ENCODE assay signal across 8 cellular contexts in genomic region chr4:169271692-169272007, GRCh38. TPM values are rescaled to one million over a fixed set of nuclear protein-coding genes. Genes with fewer than 3 reads are reported as not detected.
DNase-seq lines count a peak whose midpoint lies in the region; ATAC-seq, FAIRE-seq and TF ChIP-seq lines count a peak whose summit lies in the region.

No MANE protein-coding gene starts in this region.

- H3K27ac Mint-ChIP-seq in T-helper 2 cell treated with Interferon-gamma antibody and Interleukin-4, amounts not matched to agents 5 μg/mL and 100 μg/mL, for 36 hours: no peak overlapping the region
- H3K27ac Mint-ChIP-seq in activated T-helper 2 cell treated with anti-CD3 and anti-CD28 coated beads, Interferon-gamma antibody, Interleukin-2, Interleukin-4, amounts not matched to agents 10 μg/mL and 5 μg/mL and 100 μg/mL, durations not matched to agents 14 hours and 24 hours and 36 hours: no peak overlapping the region

- FAIRE-seq in kidney (lab: Jason Lieb, UNC): no peak

- H3K4me1 Mint-ChIP-seq in T-helper 2 cell treated with Interferon-gamma antibody and Interleukin-4, amounts not matched to agents 5 μg/mL and 100 μg/mL, for 36 hours (ENCODE audit: low read depth): peaks cover 16% of the 10 kb centered on the region
- H3K4me1 Mint-ChIP-seq in activated T-helper 2 cell treated with anti-CD3 and anti-CD28 coated beads, Interferon-gamma antibody, Interleukin-2, Interleukin-4, amounts not matched to agents 10 μg/mL and 5 μg/mL and 100 μg/mL, durations not matched to agents 14 hours and 24 hours and 36 hours (ENCODE audit: low read depth): peaks cover 9% of the 10 kb centered on the region

- intact Hi-C loops in activated T-helper 2 cell treated with anti-CD3 and anti-CD28 coated beads, Interferon-gamma antibody, Interleukin-2, Interleukin-4, amounts not matched to agents 10 μg/mL and 5 μg/mL and 100 μg/mL, durations not matched to agents 14 hours and 24 hours and 36 hours (cut with micrococcal nuclease): loop anchor here (5.0 kb wide), 1 partner anchor 264 kb away; no protein-coding TSS in a partner anchor
- intact Hi-C loops in kidney (cut with DNase I): no loop called here

- no peaks in the 10 kb centered on the region for H3K9me3 Mint-ChIP-seq in T-helper 2 cell treated with Interferon-gamma antibody and Interleukin-4, amounts not matched to agents 5 μg/mL and 100 μg/mL, for 36 hours
- no peaks in the 10 kb centered on the region for H3K9me3 Mint-ChIP-seq in activated T-helper 2 cell treated with anti-CD3 and anti-CD28 coated beads, Interferon-gamma antibody, Interleukin-2, Interleukin-4, amounts not matched to agents 10 μg/mL and 5 μg/mL and 100 μg/mL, durations not matched to agents 14 hours and 24 hours and 36 hours

- H3K27me3 Mint-ChIP-seq in T-helper 2 cell treated with Interferon-gamma antibody and Interleukin-4, amounts not matched to agents 5 μg/mL and 100 μg/mL, for 36 hours (ENCODE audit: low read depth): peaks cover 71% of the 10 kb centered on the region
- H3K27me3 Mint-ChIP-seq in activated T-helper 2 cell treated with anti-CD3 and anti-CD28 coated beads, Interferon-gamma antibody, Interleukin-2, Interleukin-4, amounts not matched to agents 10 μg/mL and 5 μg/mL and 100 μg/mL, durations not matched to agents 14 hours and 24 hours and 36 hours (ENCODE audit: low read depth): peaks cover 61% of the 10 kb centered on the region

- peak overlapping the region; percentile 55 to 68 for H3K9ac ChIP-seq in kidney (ENCODE audit: low read length in 2 of 2)

- TF ChIP-seq CTCF in kidney (IDR thresholded peaks at IDR 0.05; ENCODE audit: borderline replicate concordance, extremely low read depth, insufficient read depth): no peak

- H3K27ac ChIP-seq in kidney (ENCODE audit: low read depth in 2 of 2, low read length in 2 of 2) (peak overlapping the region; percentile 57 to 69), temporal lobe (ENCODE audit: low read depth, low read length) (peak overlapping the region; percentile 72)

- DNase-seq in T-helper 2 cell treated with Interferon-gamma antibody and Interleukin-4, amounts not matched to agents 5 μg/mL and 100 μg/mL, for 36 hours (ENCODE audit: low spot score): no peak
- DNase-seq in T-helper 2 cell: no peak
- no peak for DNase-seq in activated T-helper 2 cell treated with anti-CD3 and anti-CD28 coated beads, Interferon-gamma antibody, Interleukin-2, Interleukin-4, amounts not matched to agents 10 μg/mL and 5 μg/mL and 100 μg/mL, durations not matched to agents 14 hours and 24 hours and 36 hours (ENCODE audit: low spot score)
- DNase-seq in kidney: no peak
- DNase-seq in NCI-H524 treated with DMSO at 0.1 percent for 48 hours (lab: John Stamatoyannopoulos, UW): no peak

- no peaks in the 10 kb centered on the region for H3K36me3 ChIP-seq in kidney (ENCODE audit: control insufficient read depth in 1 of 2, insufficient read depth in 2 of 2, low read length in 2 of 2)

- H3K4me3 Mint-ChIP-seq in T-helper 2 cell treated with Interferon-gamma antibody and Interleukin-4, amounts not matched to agents 5 μg/mL and 100 μg/mL, for 36 hours: peak overlapping the region; percentile 41
- peak overlapping the region; percentile 64 for H3K4me3 Mint-ChIP-seq in activated T-helper 2 cell treated with anti-CD3 and anti-CD28 coated beads, Interferon-gamma antibody, Interleukin-2, Interleukin-4, amounts not matched to agents 10 μg/mL and 5 μg/mL and 100 μg/mL, durations not matched to agents 14 hours and 24 hours and 36 hours (ENCODE audit: low read depth)

- H3K36me3 Mint-ChIP-seq in T-helper 2 cell treated with Interferon-gamma antibody and Interleukin-4, amounts not matched to agents 5 μg/mL and 100 μg/mL, for 36 hours (ENCODE audit: low read depth): no peaks in the 10 kb centered on the region
- H3K36me3 Mint-ChIP-seq in activated T-helper 2 cell treated with anti-CD3 and anti-CD28 coated beads, Interferon-gamma antibody, Interleukin-2, Interleukin-4, amounts not matched to agents 10 μg/mL and 5 μg/mL and 100 μg/mL, durations not matched to agents 14 hours and 24 hours and 36 hours (ENCODE audit: low read depth): no peaks in the 10 kb centered on the region

- H3K9me3 ChIP-seq in kidney (ENCODE audit: control insufficient read depth in 1 of 2, low read length in 2 of 2): no peaks in the 10 kb centered on the region

- no peak for ATAC-seq in HG03378 (IDR thresholded peaks at IDR 0.05; ENCODE audit: unreplicated experiment)
- no peak for ATAC-seq in GM19023 (IDR thresholded peaks at IDR 0.05; ENCODE audit: unreplicated experiment)

- peak overlapping the region; percentile 57 to 62 for H3K4me3 ChIP-seq in kidney (ENCODE audit: low read length in 2 of 2)

- peaks cover 5 to 11% of the 10 kb centered on the region in 2 donors for H3K4me1 ChIP-seq in kidney (ENCODE audit: control insufficient read depth in 1 of 2, insufficient read depth in 1 of 2, low read depth in 1 of 2, low read length in 2 of 2)

RNA-seq across cellular contexts. Expression of gene SH3RF1, which starts 0.9 kb away (rescaled TPM):
- total RNA-seq in activated T-helper 2 cell treated with anti-CD3 and anti-CD28 coated beads, Interferon-gamma antibody, Interleukin-2, Interleukin-4, amounts not matched to agents 10 μg/mL and 5 μg/mL and 100 μg/mL, durations not matched to agents 14 hours and 24 hours and 36 hours: 1.1 and 1.4 TPM in 2 replicates
- total RNA-seq in kidney (35.7 TPM), temporal lobe (11.1 TPM)
- 8.2 TPM for polyA plus RNA-seq in kidney (ENCODE audit: insufficient read depth, low read depth, low replicate concordance)
